ENCODE assay signal across 2 cellular contexts in the genomic region with DNA sequence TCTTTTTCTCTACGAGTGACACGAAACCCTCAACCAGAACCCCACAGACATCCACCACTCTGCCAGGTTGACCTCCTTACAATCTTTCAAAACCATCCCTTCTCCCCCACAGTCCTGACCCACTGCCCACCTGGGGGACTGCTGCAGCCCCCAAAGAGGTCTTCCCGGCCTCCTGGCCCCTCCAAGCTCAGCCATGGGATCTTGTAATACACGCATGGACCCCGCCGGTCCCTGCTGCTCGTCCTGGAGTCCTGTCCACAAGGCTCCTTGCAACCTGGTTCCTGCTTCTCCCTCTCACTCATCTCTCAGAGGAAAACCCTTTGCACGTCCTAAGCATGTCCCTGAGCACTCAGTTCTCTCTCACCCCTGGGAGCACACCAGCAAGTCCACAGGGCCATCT.
TF ChIP-seq lines count a peak whose summit lies in the region.

No MANE protein-coding gene starts in this region.

TF ChIP-seq in liver, 16 proteins besides CTCF, POLR2A, EP300 and RAD21:
- TF ChIP-seq, protein P1, sequence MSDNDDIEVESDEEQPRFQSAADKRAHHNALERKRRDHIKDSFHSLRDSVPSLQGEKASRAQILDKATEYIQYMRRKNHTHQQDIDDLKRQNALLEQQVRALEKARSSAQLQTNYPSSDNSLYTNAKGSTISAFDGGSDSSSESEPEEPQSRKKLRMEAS (IDR thresholded peaks at IDR 0.05): no peak
- TF ChIP-seq, protein P2, sequence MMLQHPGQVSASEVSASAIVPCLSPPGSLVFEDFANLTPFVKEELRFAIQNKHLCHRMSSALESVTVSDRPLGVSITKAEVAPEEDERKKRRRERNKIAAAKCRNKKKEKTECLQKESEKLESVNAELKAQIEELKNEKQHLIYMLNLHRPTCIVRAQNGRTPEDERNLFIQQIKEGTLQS (IDR thresholded peaks at IDR 0.05): no peak
- TF ChIP-seq HNF4A (conservative IDR thresholded peaks at IDR 0.05) (no peak), YY1 (IDR thresholded peaks at IDR 0.05) (no peak), GABPA (IDR thresholded peaks at IDR 0.05 in 1 of 2, conservative IDR thresholded peaks at IDR 0.05 in 1 of 2) (no peak), TAF1 (conservative IDR thresholded peaks at IDR 0.05) (no peak), HNF4G (IDR thresholded peaks at IDR 0.05) (no peak)

TF ChIP-seq in HepG2, 621 proteins besides CTCF, POLR2A, EP300 and RAD21:
- TF ChIP-seq ZSCAN31 (CRISPR knock-in tag; IDR thresholded peaks at IDR 0.05; ENCODE audit: low read depth): no peak
- TF ChIP-seq HDAC2 (CRISPR knock-in tag; IDR thresholded peaks at IDR 0.05): no peak
- no peak for TF ChIP-seq SKI (IDR thresholded peaks at IDR 0.05; ENCODE audit: partially characterized antibody)
- TF ChIP-seq SRF (IDR thresholded peaks at IDR 0.05; ENCODE audit: low read depth, low read length): no peak
- TF ChIP-seq ZNF331 (CRISPR knock-in tag; IDR thresholded peaks at IDR 0.05): no peak
- TF ChIP-seq, protein P3, sequence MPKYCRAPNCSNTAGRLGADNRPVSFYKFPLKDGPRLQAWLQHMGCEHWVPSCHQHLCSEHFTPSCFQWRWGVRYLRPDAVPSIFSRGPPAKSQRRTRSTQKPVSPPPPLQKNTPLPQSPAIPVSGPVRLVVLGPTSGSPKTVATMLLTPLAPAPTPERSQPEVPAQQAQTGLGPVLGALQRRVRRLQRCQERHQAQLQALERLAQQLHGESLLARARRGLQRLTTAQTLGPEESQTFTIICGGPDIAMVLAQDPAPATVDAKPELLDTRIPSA (CRISPR knock-in tag; IDR thresholded peaks at IDR 0.05; ENCODE audit: borderline replicate concordance): no peak
- TF ChIP-seq, protein P4, sequence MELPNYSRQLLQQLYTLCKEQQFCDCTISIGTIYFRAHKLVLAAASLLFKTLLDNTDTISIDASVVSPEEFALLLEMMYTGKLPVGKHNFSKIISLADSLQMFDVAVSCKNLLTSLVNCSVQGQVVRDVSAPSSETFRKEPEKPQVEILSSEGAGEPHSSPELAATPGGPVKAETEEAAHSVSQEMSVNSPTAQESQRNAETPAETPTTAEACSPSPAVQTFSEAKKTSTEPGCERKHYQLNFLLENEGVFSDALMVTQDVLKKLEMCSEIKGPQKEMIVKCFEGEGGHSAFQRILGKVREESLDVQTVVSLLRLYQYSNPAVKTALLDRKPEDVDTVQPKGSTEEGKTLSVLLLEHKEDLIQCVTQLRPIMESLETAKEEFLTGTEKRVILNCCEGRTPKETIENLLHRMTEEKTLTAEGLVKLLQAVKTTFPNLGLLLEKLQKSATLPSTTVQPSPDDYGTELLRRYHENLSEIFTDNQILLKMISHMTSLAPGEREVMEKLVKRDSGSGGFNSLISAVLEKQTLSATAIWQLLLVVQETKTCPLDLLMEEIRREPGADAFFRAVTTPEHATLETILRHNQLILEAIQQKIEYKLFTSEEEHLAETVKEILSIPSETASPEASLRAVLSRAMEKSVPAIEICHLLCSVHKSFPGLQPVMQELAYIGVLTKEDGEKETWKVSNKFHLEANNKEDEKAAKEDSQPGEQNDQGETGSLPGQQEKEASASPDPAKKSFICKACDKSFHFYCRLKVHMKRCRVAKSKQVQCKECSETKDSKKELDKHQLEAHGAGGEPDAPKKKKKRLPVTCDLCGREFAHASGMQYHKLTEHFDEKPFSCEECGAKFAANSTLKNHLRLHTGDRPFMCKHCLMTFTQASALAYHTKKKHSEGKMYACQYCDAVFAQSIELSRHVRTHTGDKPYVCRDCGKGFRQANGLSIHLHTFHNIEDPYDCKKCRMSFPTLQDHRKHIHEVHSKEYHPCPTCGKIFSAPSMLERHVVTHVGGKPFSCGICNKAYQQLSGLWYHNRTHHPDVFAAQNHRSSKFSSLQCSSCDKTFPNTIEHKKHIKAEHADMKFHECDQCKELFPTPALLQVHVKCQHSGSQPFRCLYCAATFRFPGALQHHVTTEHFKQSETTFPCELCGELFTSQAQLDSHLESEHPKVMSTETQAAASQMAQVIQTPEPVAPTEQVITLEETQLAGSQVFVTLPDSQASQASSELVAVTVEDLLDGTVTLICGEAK (IDR thresholded peaks at IDR 0.05): no peak
- TF ChIP-seq, protein P4 (CRISPR knock-in tag; IDR thresholded peaks at IDR 0.05): no peak
- no peak for TF ChIP-seq THYN1 (CRISPR knock-in tag; IDR thresholded peaks at IDR 0.05; ENCODE audit: borderline replicate concordance, low read depth)
- TF ChIP-seq NR2C2 (CRISPR knock-in tag; IDR thresholded peaks at IDR 0.05; ENCODE audit: borderline replicate concordance): no peak
- TF ChIP-seq, protein P5, sequence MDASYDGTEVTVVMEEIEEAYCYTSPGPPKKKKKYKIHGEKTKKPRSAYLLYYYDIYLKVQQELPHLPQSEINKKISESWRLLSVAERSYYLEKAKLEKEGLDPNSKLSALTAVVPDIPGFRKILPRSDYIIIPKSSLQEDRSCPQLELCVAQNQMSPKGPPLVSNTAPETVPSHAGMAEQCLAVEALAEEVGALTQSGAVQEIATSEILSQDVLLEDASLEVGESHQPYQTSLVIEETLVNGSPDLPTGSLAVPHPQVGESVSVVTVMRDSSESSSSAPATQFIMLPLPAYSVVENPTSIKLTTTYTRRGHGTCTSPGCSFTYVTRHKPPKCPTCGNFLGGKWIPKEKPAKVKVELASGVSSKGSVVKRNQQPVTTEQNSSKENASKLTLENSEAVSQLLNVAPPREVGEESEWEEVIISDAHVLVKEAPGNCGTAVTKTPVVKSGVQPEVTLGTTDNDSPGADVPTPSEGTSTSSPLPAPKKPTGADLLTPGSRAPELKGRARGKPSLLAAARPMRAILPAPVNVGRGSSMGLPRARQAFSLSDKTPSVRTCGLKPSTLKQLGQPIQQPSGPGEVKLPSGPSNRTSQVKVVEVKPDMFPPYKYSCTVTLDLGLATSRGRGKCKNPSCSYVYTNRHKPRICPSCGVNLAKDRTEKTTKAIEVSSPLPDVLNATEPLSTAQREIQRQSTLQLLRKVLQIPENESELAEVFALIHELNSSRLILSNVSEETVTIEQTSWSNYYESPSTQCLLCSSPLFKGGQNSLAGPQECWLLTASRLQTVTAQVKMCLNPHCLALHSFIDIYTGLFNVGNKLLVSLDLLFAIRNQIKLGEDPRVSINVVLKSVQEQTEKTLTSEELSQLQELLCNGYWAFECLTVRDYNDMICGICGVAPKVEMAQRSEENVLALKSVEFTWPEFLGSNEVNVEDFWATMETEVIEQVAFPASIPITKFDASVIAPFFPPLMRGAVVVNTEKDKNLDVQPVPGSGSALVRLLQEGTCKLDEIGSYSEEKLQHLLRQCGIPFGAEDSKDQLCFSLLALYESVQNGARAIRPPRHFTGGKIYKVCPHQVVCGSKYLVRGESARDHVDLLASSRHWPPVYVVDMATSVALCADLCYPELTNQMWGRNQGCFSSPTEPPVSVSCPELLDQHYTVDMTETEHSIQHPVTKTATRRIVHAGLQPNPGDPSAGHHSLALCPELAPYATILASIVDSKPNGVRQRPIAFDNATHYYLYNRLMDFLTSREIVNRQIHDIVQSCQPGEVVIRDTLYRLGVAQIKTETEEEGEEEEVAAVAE (CRISPR knock-in tag; IDR thresholded peaks at IDR 0.05; ENCODE audit: borderline replicate concordance): no peak
- TF ChIP-seq ZNF232 (CRISPR knock-in tag; IDR thresholded peaks at IDR 0.05; ENCODE audit: borderline replicate concordance): no peak
- TF ChIP-seq ZNF768 (CRISPR knock-in tag; IDR thresholded peaks at IDR 0.05): no peak
- TF ChIP-seq ZNF317 (CRISPR knock-in tag; IDR thresholded peaks at IDR 0.05): no peak
- TF ChIP-seq, protein P6, sequence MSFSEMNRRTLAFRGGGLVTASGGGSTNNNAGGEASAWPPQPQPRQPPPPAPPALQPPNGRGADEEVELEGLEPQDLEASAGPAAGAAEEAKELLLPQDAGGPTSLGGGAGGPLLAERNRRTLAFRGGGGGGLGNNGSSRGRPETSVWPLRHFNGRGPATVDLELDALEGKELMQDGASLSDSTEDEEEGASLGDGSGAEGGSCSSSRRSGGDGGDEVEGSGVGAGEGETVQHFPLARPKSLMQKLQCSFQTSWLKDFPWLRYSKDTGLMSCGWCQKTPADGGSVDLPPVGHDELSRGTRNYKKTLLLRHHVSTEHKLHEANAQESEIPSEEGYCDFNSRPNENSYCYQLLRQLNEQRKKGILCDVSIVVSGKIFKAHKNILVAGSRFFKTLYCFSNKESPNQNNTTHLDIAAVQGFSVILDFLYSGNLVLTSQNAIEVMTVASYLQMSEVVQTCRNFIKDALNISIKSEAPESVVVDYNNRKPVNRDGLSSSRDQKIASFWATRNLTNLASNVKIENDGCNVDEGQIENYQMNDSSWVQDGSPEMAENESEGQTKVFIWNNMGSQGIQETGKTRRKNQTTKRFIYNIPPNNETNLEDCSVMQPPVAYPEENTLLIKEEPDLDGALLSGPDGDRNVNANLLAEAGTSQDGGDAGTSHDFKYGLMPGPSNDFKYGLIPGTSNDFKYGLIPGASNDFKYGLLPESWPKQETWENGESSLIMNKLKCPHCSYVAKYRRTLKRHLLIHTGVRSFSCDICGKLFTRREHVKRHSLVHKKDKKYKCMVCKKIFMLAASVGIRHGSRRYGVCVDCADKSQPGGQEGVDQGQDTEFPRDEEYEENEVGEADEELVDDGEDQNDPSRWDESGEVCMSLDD (CRISPR knock-in tag; IDR thresholded peaks at IDR 0.05; ENCODE audit: borderline replicate concordance): no peak
- TF ChIP-seq ZNF567 (CRISPR knock-in tag; IDR thresholded peaks at IDR 0.05; ENCODE audit: borderline replicate concordance): no peak
- TF ChIP-seq MTA3 (CRISPR knock-in tag; IDR thresholded peaks at IDR 0.05): no peak
- TF ChIP-seq PCBP1 (IDR thresholded peaks at IDR 0.05; ENCODE audit: borderline replicate concordance, low read depth, low read length): no peak
- TF ChIP-seq ZNF20 (CRISPR knock-in tag; IDR thresholded peaks at IDR 0.05): no peak
- TF ChIP-seq SETDB1 (CRISPR knock-in tag; IDR thresholded peaks at IDR 0.05; ENCODE audit: borderline replicate concordance): no peak
- no peak for TF ChIP-seq KLF13 (CRISPR knock-in tag; IDR thresholded peaks at IDR 0.05)
